2 cellular contexts compared by ENCODE assay signal in genomic region chr4:3480528-3481112, GRCh38.
TF ChIP-seq lines count a peak whose summit lies in the region.

No MANE protein-coding gene starts in this region.

TF ChIP-seq in HEK293, 187 proteins besides CTCF, POLR2A, EP300 and RAD21 (continues in another document):
- TF ChIP-seq ZBTB6 (tag by site-specific recombination; IDR thresholded peaks at IDR 0.05): no peak
- TF ChIP-seq ZNF24 (tag by site-specific recombination; IDR thresholded peaks at IDR 0.05): no peak
- TF ChIP-seq ZNF19 (tag by site-specific recombination; IDR thresholded peaks at IDR 0.05; ENCODE audit: low read depth): no peak
- no peak for TF ChIP-seq BCL11B (tag by site-specific recombination; IDR thresholded peaks at IDR 0.05; ENCODE audit: low read depth)
- no peak for TF ChIP-seq ZNF626 (tag by site-specific recombination; IDR thresholded peaks at IDR 0.05)
- TF ChIP-seq EGR2 (tag by site-specific recombination; IDR thresholded peaks at IDR 0.05; ENCODE audit: low read depth): no peak
- TF ChIP-seq ZNF560 (tag by site-specific recombination; IDR thresholded peaks at IDR 0.05; ENCODE audit: borderline replicate concordance): no peak
- peak; percentile 38; the same call in 1 of the 2 replicates for TF ChIP-seq PATZ1 (tag by site-specific recombination; IDR thresholded peaks at IDR 0.05)
- TF ChIP-seq BCL11A (tag by site-specific recombination; IDR thresholded peaks at IDR 0.05; ENCODE audit: low read depth): no peak
- no peak for TF ChIP-seq RBAK (tag by site-specific recombination; IDR thresholded peaks at IDR 0.05)
- no peak for TF ChIP-seq KLF9 (tag by site-specific recombination; IDR thresholded peaks at IDR 0.05; ENCODE audit: low read depth)
- no peak for TF ChIP-seq ZNF169 (tag by site-specific recombination; IDR thresholded peaks at IDR 0.05)
- no peak for TF ChIP-seq ZNF121 (tag by site-specific recombination; IDR thresholded peaks at IDR 0.05)
- no peak for TF ChIP-seq INSM2 (tag by site-specific recombination; IDR thresholded peaks at IDR 0.05)
- no peak for TF ChIP-seq IKZF3 (tag by site-specific recombination; IDR thresholded peaks at IDR 0.05)
- no peak for TF ChIP-seq ZBTB20 (tag by site-specific recombination; IDR thresholded peaks at IDR 0.05)
- no peak for TF ChIP-seq ZBTB7A (tag by site-specific recombination; IDR thresholded peaks at IDR 0.05; ENCODE audit: low read depth)
- no peak for TF ChIP-seq ZNF48 (tag by site-specific recombination; IDR thresholded peaks at IDR 0.05)
- TF ChIP-seq ZNF621 (tag by site-specific recombination; IDR thresholded peaks at IDR 0.05): no peak
- TF ChIP-seq ZIC2 (tag by site-specific recombination; IDR thresholded peaks at IDR 0.05): peak; percentile 66; the same call in 1 of the 2 replicates
- TF ChIP-seq ZNF362 (tag by site-specific recombination; IDR thresholded peaks at IDR 0.05): no peak
- no peak for TF ChIP-seq ZNF610 (tag by site-specific recombination; IDR thresholded peaks at IDR 0.05; ENCODE audit: borderline replicate concordance)
- TF ChIP-seq GLIS2 (tag by site-specific recombination; IDR thresholded peaks at IDR 0.05): 0 out of 2 replicates have a peak, but pooled peaks have one; percentile 16
- TF ChIP-seq ZNF311 (tag by site-specific recombination; IDR thresholded peaks at IDR 0.05; ENCODE audit: borderline replicate concordance): no peak
- peak; percentile 84 for TF ChIP-seq ZFP3 (tag by site-specific recombination; IDR thresholded peaks at IDR 0.05; ENCODE audit: low read depth)
- peak; percentile 51 for TF ChIP-seq ZNF654 (tag by site-specific recombination; IDR thresholded peaks at IDR 0.05; ENCODE audit: low read depth)
- no peak for TF ChIP-seq AEBP2 (tag by site-specific recombination; IDR thresholded peaks at IDR 0.05; ENCODE audit: borderline replicate concordance)

TF ChIP-seq in HepG2, 621 proteins besides CTCF, POLR2A, EP300 and RAD21 (continues in another document):
- TF ChIP-seq SP4 (CRISPR knock-in tag; IDR thresholded peaks at IDR 0.05) (0 out of 2 replicates have a peak, but pooled peaks have one; percentile 21), ZNF609 (CRISPR knock-in tag; IDR thresholded peaks at IDR 0.05; ENCODE audit: borderline replicate concordance) (no peak), KDM2A (CRISPR knock-in tag; IDR thresholded peaks at IDR 0.05; ENCODE audit: borderline replicate concordance, low read depth) (peak; percentile 51; the same call in 1 of the 2 replicates), ZNF264 (CRISPR knock-in tag; IDR thresholded peaks at IDR 0.05) (no peak), RXRA (CRISPR knock-in tag; IDR thresholded peaks at IDR 0.05) (peak; percentile 19; the same call in 1 of the 2 replicates), ZNF556 (CRISPR knock-in tag; IDR thresholded peaks at IDR 0.05; ENCODE audit: borderline replicate concordance) (0 out of 2 replicates have a peak, but pooled peaks have one; percentile 20), JARID2 (CRISPR knock-in tag; IDR thresholded peaks at IDR 0.05; ENCODE audit: insufficient replicate concordance) (no peak), JUN (CRISPR knock-in tag; IDR thresholded peaks at IDR 0.05) (no peak), CREB1 (IDR thresholded peaks at IDR 0.05) (no peak), CREB1 (CRISPR knock-in tag; IDR thresholded peaks at IDR 0.05) (no peak), SMC3 (IDR thresholded peaks at IDR 0.05; ENCODE audit: low read length) (peak; percentile 37; the same call in 1 of the 2 replicates), HMGXB4 (CRISPR knock-in tag; IDR thresholded peaks at IDR 0.05; ENCODE audit: borderline replicate concordance in 1 of 2, low read depth in 1 of 2) (0 out of 4 replicates have a peak, but pooled peaks have one; percentile 32 to 36), MTF2 (CRISPR knock-in tag; IDR thresholded peaks at IDR 0.05; ENCODE audit: borderline replicate concordance) (peak; percentile 70; the same call in 1 of the 2 replicates), TAF15 (IDR thresholded peaks at IDR 0.05; ENCODE audit: low read depth, low read length, poor library complexity, severe bottlenecking) (peak; percentile 47), THAP11 (CRISPR knock-in tag; IDR thresholded peaks at IDR 0.05) (0 out of 2 replicates have a peak, but pooled peaks have one; percentile 24), NFIB (CRISPR knock-in tag; IDR thresholded peaks at IDR 0.05; ENCODE audit: borderline replicate concordance) (no peak), STAG1 (CRISPR knock-in tag; IDR thresholded peaks at IDR 0.05) (peak; percentile 78), XRCC5 (optimal IDR thresholded peaks at IDR 0.05; ENCODE audit: low read length) (peak; percentile 84), TEAD2 (CRISPR knock-in tag; IDR thresholded peaks at IDR 0.05) (no peak), ZNF501 (CRISPR knock-in tag; IDR thresholded peaks at IDR 0.05) (0 out of 2 replicates have a peak, but pooled peaks have one; percentile 40), TRIM24 (CRISPR knock-in tag; IDR thresholded peaks at IDR 0.05) (no peak), ZFX (CRISPR knock-in tag; IDR thresholded peaks at IDR 0.05; ENCODE audit: low read depth) (no peak), ZNF740 (CRISPR knock-in tag; IDR thresholded peaks at IDR 0.05) (no peak), ZNF687 (CRISPR knock-in tag; IDR thresholded peaks at IDR 0.05) (peak; percentile 57), TBX2 (CRISPR knock-in tag; IDR thresholded peaks at IDR 0.05; ENCODE audit: borderline replicate concordance) (0 out of 2 replicates have a peak, but pooled peaks have one; percentile 18), HNF4G (IDR thresholded peaks at IDR 0.05; ENCODE audit: borderline replicate concordance, low read depth, low read length) (no peak), HNF4G (CRISPR knock-in tag; IDR thresholded peaks at IDR 0.05; ENCODE audit: borderline replicate concordance, low read depth) (no peak), ZNF777 (CRISPR knock-in tag; IDR thresholded peaks at IDR 0.05) (peak; percentile 65), RNF2 (conservative IDR thresholded peaks at IDR 0.05; ENCODE audit: low read depth) (no peak), ZNF574 (CRISPR knock-in tag; IDR thresholded peaks at IDR 0.05) (peak; percentile 43; the same call in 1 of the 2 replicates), MAZ (IDR thresholded peaks at IDR 0.05; ENCODE audit: borderline replicate concordance, low read depth, low read length) (peak; percentile 27; the same call in 1 of the 2 replicates), MAZ (CRISPR knock-in tag; IDR thresholded peaks at IDR 0.05; ENCODE audit: low read depth) (no peak), ZFAT (CRISPR knock-in tag; conservative IDR thresholded peaks at IDR 0.05) (no peak), HCFC1 (IDR thresholded peaks at IDR 0.05; ENCODE audit: low read depth, low read length) (no peak), ZNF614 (CRISPR knock-in tag; IDR thresholded peaks at IDR 0.05; ENCODE audit: borderline replicate concordance) (0 out of 2 replicates have a peak, but pooled peaks have one; percentile 31), GATAD2A (CRISPR knock-in tag; IDR thresholded peaks at IDR 0.05) (0 out of 2 replicates have a peak, but pooled peaks have one; percentile 13), CEBPG (CRISPR knock-in tag; IDR thresholded peaks at IDR 0.05) (peak; percentile 17; the same call in 1 of the 2 replicates), ZNF788 (CRISPR knock-in tag; IDR thresholded peaks at IDR 0.05; ENCODE audit: borderline replicate concordance) (peak; percentile 38; the same call in 1 of the 2 replicates), MYPOP (CRISPR knock-in tag; IDR thresholded peaks at IDR 0.05) (0 out of 2 replicates have a peak, but pooled peaks have one; percentile 46)
